ENCODE assay signal across 9 cellular contexts in the genomic region with DNA sequence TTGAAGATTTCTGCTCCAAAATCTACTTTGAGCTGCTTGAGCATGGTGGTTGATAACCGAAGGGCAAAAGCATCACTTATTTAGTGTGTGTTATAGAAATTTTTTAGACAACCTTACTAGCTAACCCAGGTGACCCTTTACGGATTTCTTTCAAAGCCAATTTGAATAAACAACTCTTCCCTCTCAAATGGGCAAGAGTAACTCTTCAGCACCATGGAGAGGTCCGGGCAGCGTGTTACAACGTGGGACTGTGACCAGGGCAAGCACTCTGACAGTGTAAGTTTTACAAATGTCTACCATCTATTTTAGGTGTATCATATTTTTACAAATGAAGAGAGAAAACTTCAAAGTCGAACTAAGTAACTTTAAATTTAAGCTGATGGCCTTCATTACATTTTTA.
A peak's percentile ranks its signal among the peaks of the same experiment; 100 is the strongest.
DNase-seq lines count a peak whose midpoint lies in the region; ATAC-seq and TF ChIP-seq lines count a peak whose summit lies in the region.
"Had no signal": no experiment of that assay in that cellular context is flagged by ENCODE, and none has a peak within 500 bp of the region (broad histone marks: within the 10 kb centered on the region; RNA-seq: fewer than 3 reads in every experiment).

No MANE protein-coding gene starts in this region.

- no peak overlapping the region for H3K27ac ChIP-seq in iPS DF 6.9 (ENCODE audit: low read length)

- H3K36me3 ChIP-seq in iPS DF 6.9 (ENCODE audit: control insufficient read depth, insufficient read depth, low read length), result no peaks in the 10 kb centered on the region

- no peaks in the 10 kb centered on the region for H3K9me3 Mint-ChIP-seq in activated CD4-positive, alpha-beta memory T cell treated with anti-CD3 and anti-CD28 coated beads for 36 hours
- H3K9me3 Mint-ChIP-seq in naive thymus-derived CD8-positive, alpha-beta T cell, result peaks cover 0 to 4% (median 0%) of the 10 kb centered on the region in 9 donors
- no peaks in the 10 kb centered on the region for H3K9me3 Mint-ChIP-seq in natural killer cell treated with Interleukin-12 subunit alpha and Interleukin-12 subunit beta and Interleukin-15 and Interleukin-18, amount 100 ng/mL, for 72 hours

- no peaks in the 10 kb centered on the region for H3K36me3 Mint-ChIP-seq in activated CD4-positive, alpha-beta memory T cell treated with anti-CD3 and anti-CD28 coated beads for 36 hours
- H3K36me3 Mint-ChIP-seq in naive thymus-derived CD8-positive, alpha-beta T cell, result no peaks in the 10 kb centered on the region
- H3K36me3 Mint-ChIP-seq in natural killer cell treated with Interleukin-12 subunit alpha and Interleukin-12 subunit beta and Interleukin-15 and Interleukin-18, amount 100 ng/mL, for 72 hours, result no peaks in the 10 kb centered on the region

- H3K27me3 Mint-ChIP-seq in activated CD4-positive, alpha-beta memory T cell treated with anti-CD3 and anti-CD28 coated beads for 36 hours, result no peaks in the 10 kb centered on the region
- peaks cover 0 to 9% (median 6%) of the 10 kb centered on the region in 5 donors for H3K27me3 Mint-ChIP-seq in naive thymus-derived CD8-positive, alpha-beta T cell
- H3K27me3 Mint-ChIP-seq in natural killer cell treated with Interleukin-12 subunit alpha and Interleukin-12 subunit beta and Interleukin-15 and Interleukin-18, amount 100 ng/mL, for 72 hours, result no peaks in the 10 kb centered on the region

- POLR2A ChIA-PET in activated CD4-positive, alpha-beta memory T cell treated with anti-CD3 and anti-CD28 coated beads for 36 hours (lab: Charles Lee), result no interaction called here
- POLR2A ChIA-PET in naive thymus-derived CD8-positive, alpha-beta T cell (lab: Charles Lee), result no interaction called here

- intact Hi-C loops in activated CD4-positive, alpha-beta memory T cell treated with anti-CD3 and anti-CD28 coated beads for 36 hours (cut with micrococcal nuclease), result no loop called here

- no peak overlapping the region for H3K4me3 Mint-ChIP-seq in activated CD4-positive, alpha-beta memory T cell treated with anti-CD3 and anti-CD28 coated beads for 36 hours
- no peak overlapping the region for H3K4me3 Mint-ChIP-seq in naive thymus-derived CD8-positive, alpha-beta T cell
- H3K4me3 Mint-ChIP-seq in natural killer cell treated with Interleukin-12 subunit alpha and Interleukin-12 subunit beta and Interleukin-15 and Interleukin-18, amount 100 ng/mL, for 72 hours, result no peak overlapping the region

- H3K4me1 ChIP-seq in iPS DF 6.9 (ENCODE audit: control insufficient read depth, insufficient read depth, low read length), result no peaks in the 10 kb centered on the region

- H3K4me1 Mint-ChIP-seq in activated CD4-positive, alpha-beta memory T cell treated with anti-CD3 and anti-CD28 coated beads for 36 hours (ENCODE audit: low read depth), result no peaks in the 10 kb centered on the region
- no peaks in the 10 kb centered on the region for H3K4me1 Mint-ChIP-seq in naive thymus-derived CD8-positive, alpha-beta T cell
- no peaks in the 10 kb centered on the region for H3K4me1 Mint-ChIP-seq in natural killer cell treated with Interleukin-12 subunit alpha and Interleukin-12 subunit beta and Interleukin-15 and Interleukin-18, amount 100 ng/mL, for 72 hours (ENCODE audit: low read depth in 2 of 2)

- ATAC-seq in HG03521 (IDR thresholded peaks at IDR 0.05; ENCODE audit: unreplicated experiment), result peak; percentile 48
- no peak for ATAC-seq in naive thymus-derived CD8-positive, alpha-beta T cell
- ATAC-seq in GM21515 (IDR thresholded peaks at IDR 0.05; ENCODE audit: unreplicated experiment), result no peak
- ATAC-seq in natural killer cell treated with Interleukin-12 subunit alpha and Interleukin-12 subunit beta and Interleukin-15 and Interleukin-18, amount 100 ng/mL, for 72 hours, result no peak
- ATAC-seq: esophagus mucosa had no signal

- H3K9me3 ChIP-seq in iPS DF 6.9 (ENCODE audit: control insufficient read depth, insufficient read depth, low read length), result no peaks in the 10 kb centered on the region

- CTCF ChIA-PET in activated CD4-positive, alpha-beta memory T cell treated with anti-CD3 and anti-CD28 coated beads for 36 hours (lab: Charles Lee), result no interaction called here

- H3K4me3 ChIP-seq in AG10803 (ENCODE audit: low read length) (no peak overlapping the region), iPS DF 6.9 (ENCODE audit: low read length) (no peak overlapping the region)

- TF ChIP-seq CTCF in AG10803 (conservative IDR thresholded peaks at IDR 0.05; ENCODE audit: low read length) (no peak), GM10266 (IDR thresholded peaks at IDR 0.05; ENCODE audit: control insufficient read depth, insufficient read depth, low read depth, missing control alignments) (no peak)

- no CpG with 5 or more reads among the region's 6 CpGs for WGBS in iPS DF 6.9 (ENCODE audit: insufficient coverage, insufficient read length)

- no peak overlapping the region for H3K27ac Mint-ChIP-seq in activated CD4-positive, alpha-beta memory T cell treated with anti-CD3 and anti-CD28 coated beads for 36 hours
- no peak overlapping the region for H3K27ac Mint-ChIP-seq in naive thymus-derived CD8-positive, alpha-beta T cell
- no peak overlapping the region for H3K27ac Mint-ChIP-seq in natural killer cell treated with Interleukin-12 subunit alpha and Interleukin-12 subunit beta and Interleukin-15 and Interleukin-18, amount 100 ng/mL, for 72 hours

- peak; percentile 41 for DNase-seq in AG10803 (ENCODE audit: low read depth)
- peak; percentile 18 for DNase-seq in activated CD4-positive, alpha-beta memory T cell treated with anti-CD3 and anti-CD28 coated beads for 36 hours
- peak; percentile 22 for DNase-seq in iPS DF 6.9 (ENCODE audit: low read depth, low spot score)
- DNase-seq in GM10266 (ENCODE audit: extremely low spot score), result no peak
- no peak for DNase-seq in naive thymus-derived CD8-positive, alpha-beta T cell
- DNase-seq in natural killer cell treated with Interleukin-12 subunit alpha and Interleukin-12 subunit beta and Interleukin-15 and Interleukin-18, amount 100 ng/mL, for 72 hours (ENCODE audit: low spot score), result no peak

- H3K27me3 ChIP-seq in iPS DF 6.9 (ENCODE audit: control insufficient read depth, insufficient read depth, low read length), result no peaks in the 10 kb centered on the region

Comparison
In these comparisons a context has a peak if more than half of its experiments do, and no peak if none do; other contexts are left out.
1. DNase-seq: peak in AG10803 (single experiment), activated CD4-positive, alpha-beta memory T cell treated with anti-CD3 and anti-CD28 coated beads for 36 hours (single experiment) and iPS DF 6.9 (single experiment); none in GM10266 (single experiment), naive thymus-derived CD8-positive, alpha-beta T cell (0 of 10) and natural killer cell treated with Interleukin-12 subunit alpha and Interleukin-12 subunit beta and Interleukin-15 and Interleukin-18, amount 100 ng/mL, for 72 hours (single experiment).